10 cellular contexts compared by ENCODE assay signal in the genomic region with DNA sequence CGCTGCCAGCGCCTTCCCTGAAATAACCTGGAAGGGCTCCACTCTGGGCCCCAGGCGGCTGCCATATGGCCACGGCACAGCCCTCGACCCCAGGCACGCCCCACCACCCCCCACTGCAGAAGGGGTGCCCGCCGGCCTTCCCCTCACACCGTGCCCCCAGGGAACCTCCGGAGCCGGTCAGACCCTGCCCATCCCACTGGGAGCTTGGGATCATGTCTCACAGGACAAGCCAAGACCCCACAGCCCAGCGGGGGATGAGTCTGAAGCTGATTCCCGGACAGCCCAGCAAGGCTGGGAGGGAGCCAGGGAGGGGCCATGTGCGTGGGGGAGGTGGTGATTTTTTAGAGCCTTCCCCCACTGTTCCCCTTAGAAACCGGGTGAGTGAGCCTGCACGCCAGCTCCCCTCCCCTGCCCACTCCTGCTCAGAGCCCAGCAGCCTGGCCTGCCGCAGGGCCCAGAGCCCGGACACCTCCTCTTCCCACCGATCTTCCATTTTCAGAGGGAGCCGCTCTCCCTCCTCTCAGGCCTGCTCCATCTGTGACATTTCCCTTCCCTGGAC. TPM values are rescaled to one million over a fixed set of nuclear protein-coding genes. Genes with fewer than 3 reads are reported as not detected.
A peak's percentile ranks its signal among the peaks of the same experiment; 100 is the strongest.
DNase-seq lines count a peak whose midpoint lies in the region; ATAC-seq, FAIRE-seq and TF ChIP-seq lines count a peak whose summit lies in the region.
"Had no signal": no experiment of that assay in that cellular context is flagged by ENCODE, and none has a peak within 500 bp of the region (broad histone marks: within the 10 kb centered on the region; RNA-seq: fewer than 3 reads in every experiment).

No MANE protein-coding gene starts in this region.

- DNase-seq in A549 (ENCODE audit: low read depth in 1 of 2, low spot score in 1 of 2) (no peak), H9 (no peak), osteoblast (ENCODE audit: insufficient read length, low spot score, missing footprints) (peak; percentile 43), NCI-H1048 (lab: John Stamatoyannopoulos, UW) (no peak), SW 1271 (lab: John Stamatoyannopoulos, UW) (no peak), NCI-H187 treated with DMSO at 0.1 percent for 48 hours (lab: John Stamatoyannopoulos, UW) (no peak), NCI-H2227 (lab: John Stamatoyannopoulos, UW; ENCODE audit: unreplicated experiment) (no peak)
- DNase-seq: CD8-positive, alpha-beta T cell; IMR-90 had no signal

- TF ChIP-seq EP300 in A549 (IDR thresholded peaks at IDR 0.05), result no peak

- H4K20me1 ChIP-seq in H9 (ENCODE audit: control insufficient read depth, insufficient read depth, insufficient read length) (no peaks in the 10 kb centered on the region), osteoblast (ENCODE audit: insufficient read depth, low read length) (no peaks in the 10 kb centered on the region)

- H3K27ac Mint-ChIP-seq in H9, result no peak overlapping the region
- H3K27ac Mint-ChIP-seq: CD8-positive, alpha-beta T cell had no signal

- H4K5ac ChIP-seq in H9 (ENCODE audit: insufficient read length, low read depth, low read length), result no peak overlapping the region

- no peak overlapping the region for H2BK5ac ChIP-seq in H9 (ENCODE audit: insufficient read length, low read length)

- H2BK20ac ChIP-seq in H9 (ENCODE audit: low read depth, low read length, poor library complexity, severe bottlenecking), result no peak overlapping the region

- no peak overlapping the region; the same call in 1 of the 2 replicates for H3K14ac ChIP-seq in H9 (ENCODE audit: insufficient read depth, low read length)

- H4K91ac ChIP-seq in H9 (ENCODE audit: insufficient read length, low read depth, low read length), result no peak overlapping the region

- H2BK12ac ChIP-seq in H9 (ENCODE audit: insufficient read length, low read depth, low read length), result no peak overlapping the region

- no peak overlapping the region for H3K56ac ChIP-seq in H9 (ENCODE audit: insufficient read length, low read depth, low read length)

- no peak for TF ChIP-seq CTCF in A549 (IDR thresholded peaks at IDR 0.05)
- no peak for TF ChIP-seq CTCF in H9 (conservative IDR thresholded peaks at IDR 0.05)
- TF ChIP-seq CTCF in osteoblast (IDR thresholded peaks at IDR 0.05; ENCODE audit: extremely low read depth, low read depth, low read length), result no peak

- H3K27ac ChIP-seq in A549, result no peak overlapping the region
- no peak overlapping the region for H3K27ac ChIP-seq in H9 (ENCODE audit: insufficient read length, low read depth, low read length)
- H3K27ac ChIP-seq in osteoblast (ENCODE audit: low read depth, low read length), result no peak overlapping the region

- no peak overlapping the region for H2AK5ac ChIP-seq in H9 (ENCODE audit: insufficient read length, low read length)

- H3K36me3 ChIP-seq in endocrine pancreas (ENCODE audit: control insufficient read depth, insufficient read depth, low read length) (no peaks in the 10 kb centered on the region), osteoblast (ENCODE audit: insufficient read depth, low read length) (no peaks in the 10 kb centered on the region)

- 27% methylated on average over 9 of the region's 20 CpGs for WGBS in A549 (ENCODE audit: missing lambda C conversion rate)
- no CpG with 5 or more reads among the region's 20 CpGs for WGBS in H9 (ENCODE audit: extremely low coverage, insufficient read length, low lambda C conversion rate)

- H3K4me2 ChIP-seq in A549 (peak overlapping the region; percentile 80), H9 (ENCODE audit: insufficient read depth, insufficient read length, low read length) (peak overlapping the region; percentile 93), osteoblast (ENCODE audit: insufficient read depth, low read length) (no peak overlapping the region)

- no peak overlapping the region for H3K23ac ChIP-seq in H9 (ENCODE audit: insufficient read length, low read depth, low read length)

- peak overlapping the region; percentile 26; the same call in 2 of the 3 replicates for H3K4me3 ChIP-seq in A549
- peak overlapping the region; percentile 38 for H3K4me3 ChIP-seq in endocrine pancreas (ENCODE audit: control insufficient read depth, insufficient read depth, low read length)
- H3K4me3 ChIP-seq in osteoblast (ENCODE audit: insufficient read depth, low read length), result no peak overlapping the region

- H4K8ac ChIP-seq in H9 (replicated peaks; ENCODE audit: insufficient read length, low read depth, low read length), result no peak overlapping the region

- H3K9ac ChIP-seq in H9 (ENCODE audit: extremely low read depth, insufficient read length, low read length), result no peak overlapping the region
- peak overlapping the region; percentile 85 for H3K9ac ChIP-seq in endocrine pancreas (ENCODE audit: control insufficient read depth, insufficient read depth, low read length)

- H3K27me3 ChIP-seq in H9 (ENCODE audit: insufficient read depth, low read length) (peaks cover 42% of the 10 kb centered on the region), endocrine pancreas (ENCODE audit: control insufficient read depth, insufficient read depth, low read length) (no peaks in the 10 kb centered on the region), osteoblast (ENCODE audit: insufficient read depth, low read length) (no peaks in the 10 kb centered on the region)

- H3K27me3 Mint-ChIP-seq in H9 (ENCODE audit: low read depth), result peaks cover 97% of the 10 kb centered on the region

- peaks cover 18% of the 10 kb centered on the region; the same call in 1 of the 3 replicates for H3K4me1 ChIP-seq in A549
- no peaks in the 10 kb centered on the region for H3K4me1 ChIP-seq in H9 (ENCODE audit: insufficient read depth, low read length)
- H3K4me1 ChIP-seq in endocrine pancreas (ENCODE audit: control insufficient read depth, insufficient read depth, low read length), result peaks cover 9% of the 10 kb centered on the region
- H3K4me1 ChIP-seq in osteoblast (ENCODE audit: insufficient read depth, low read length), result no peaks in the 10 kb centered on the region

- no peak overlapping the region for H2BK15ac ChIP-seq in H9 (ENCODE audit: low read depth, low read length)

- peaks cover 7 to 12% of the 10 kb centered on the region in 2 experiments; a peak in 4 of 5 replicates for H3K9me3 Mint-ChIP-seq in H9
- H3K9me3 Mint-ChIP-seq: CD8-positive, alpha-beta T cell had no signal

- H2AFZ ChIP-seq in H9 (ENCODE audit: low read length) (no peak overlapping the region), osteoblast (ENCODE audit: low read length) (no peak overlapping the region)

- H3T11ph ChIP-seq in H9 (ENCODE audit: low read length), result no peak overlapping the region

- CTCF ChIA-PET in A549 (lab: Yijun Ruan, JAX), result interaction anchor here (0.8 to 2.9 kb wide), 3 partner anchors 7 to 34 kb away, joined by 3 to 8 read pairs (median 3); no protein-coding TSS in a partner anchor

- H2BK120ac ChIP-seq in H9 (ENCODE audit: low read depth, low read length, poor library complexity, severe bottlenecking), result no peak overlapping the region

- ATAC-seq in A549, result peak in 1 of 2 experiments; percentile 25; a peak in 3 of 6 replicates
- ATAC-seq: CD8-positive, alpha-beta T cell had no signal

- peaks cover 0 to 5% (median 0%) of the 10 kb centered on the region in 3 experiments; a peak in 3 of 7 replicates for H3K36me3 Mint-ChIP-seq in H9 (ENCODE audit: insufficient read depth in 1 of 3, low read depth in 3 of 3)
- H3K36me3 Mint-ChIP-seq: CD8-positive, alpha-beta T cell had no signal

- H3K23me2 ChIP-seq in H9 (ENCODE audit: insufficient read length, low read depth, low read length, poor library complexity, severe bottlenecking), result peaks cover 27% of the 10 kb centered on the region

- no peaks in the 10 kb centered on the region for H3K79me2 ChIP-seq in H9 (ENCODE audit: insufficient read depth, low read length)
- H3K79me2 ChIP-seq in osteoblast (ENCODE audit: insufficient read depth, low read length), result no peaks in the 10 kb centered on the region

- peak overlapping the region; percentile 73 to 89 for H3K4me3 Mint-ChIP-seq in H9

- no peak for TF ChIP-seq POLR2A in A549 (IDR thresholded peaks at IDR 0.05; ENCODE audit: low read length)

- FAIRE-seq in A549 (lab: Jason Lieb, UNC), result no peak

- H3K4me1 Mint-ChIP-seq in H9, result peaks cover 21 to 35% of the 10 kb centered on the region in 2 experiments

- H3K79me1 ChIP-seq in H9 (ENCODE audit: insufficient read depth, low read depth, low read length, poor library complexity, severe bottlenecking), result no peaks in the 10 kb centered on the region

- POLR2A ChIA-PET in A549 (lab: Yijun Ruan, JAX), result no interaction called here

- no peak for TF ChIP-seq RAD21 in A549 (conservative IDR thresholded peaks at IDR 0.05 in 1 of 2, IDR thresholded peaks at IDR 0.05 in 1 of 2)

- H3K18ac ChIP-seq in H9 (ENCODE audit: insufficient read length, low read depth, low read length), result no peak overlapping the region

- H3K9me3 ChIP-seq in A549 (peaks cover 7% of the 10 kb centered on the region; the same call in 1 of the 3 replicates), H9 (ENCODE audit: control insufficient read depth, low read depth, low read length) (no peaks in the 10 kb centered on the region), endocrine pancreas (ENCODE audit: control insufficient read depth, low read length) (no peaks in the 10 kb centered on the region), osteoblast (ENCODE audit: low read depth, low read length) (no peaks in the 10 kb centered on the region)

- H3K4ac ChIP-seq in H9 (ENCODE audit: low read depth, low read length), result no peak overlapping the region

TF ChIP-seq in A549, 52 proteins besides CTCF, POLR2A, EP300 and RAD21 (continues in another document):
- TF ChIP-seq, protein P1, sequence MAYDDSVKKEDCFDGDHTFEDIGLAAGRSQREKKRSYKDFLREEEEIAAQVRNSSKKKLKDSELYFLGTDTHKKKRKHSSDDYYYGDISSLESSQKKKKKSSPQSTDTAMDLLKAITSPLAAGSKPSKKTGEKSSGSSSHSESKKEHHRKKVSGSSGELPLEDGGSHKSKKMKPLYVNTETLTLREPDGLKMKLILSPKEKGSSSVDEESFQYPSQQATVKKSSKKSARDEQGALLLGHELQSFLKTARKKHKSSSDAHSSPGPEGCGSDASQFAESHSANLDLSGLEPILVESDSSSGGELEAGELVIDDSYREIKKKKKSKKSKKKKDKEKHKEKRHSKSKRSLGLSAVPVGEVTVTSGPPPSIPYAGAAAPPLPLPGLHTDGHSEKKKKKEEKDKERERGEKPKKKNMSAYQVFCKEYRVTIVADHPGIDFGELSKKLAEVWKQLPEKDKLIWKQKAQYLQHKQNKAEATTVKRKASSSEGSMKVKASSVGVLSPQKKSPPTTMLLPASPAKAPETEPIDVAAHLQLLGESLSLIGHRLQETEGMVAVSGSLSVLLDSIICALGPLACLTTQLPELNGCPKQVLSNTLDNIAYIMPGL (CRISPR knock-in tag; IDR thresholded peaks at IDR 0.05; ENCODE audit: borderline replicate concordance), result no peak
- TF ChIP-seq ESRRA (IDR thresholded peaks at IDR 0.05; ENCODE audit: borderline replicate concordance, low read length) (no peak), MAZ (IDR thresholded peaks at IDR 0.05; ENCODE audit: borderline replicate concordance, low read depth, low read length) (no peak)

RNA-seq across cellular contexts. Expression of a gene that starts 1.4 kb away (rescaled TPM):
- polyA plus RNA-seq in A549 (2011; rRNA removed), result 0.07 TPM in 1 of 2 replicates, not detected in the other
- 0.04 TPM in 1 of 2 replicates, not detected in the other for polyA plus RNA-seq in A549 (2012; cell fraction: cytosol; rRNA removed)
- polyA plus RNA-seq in A549 (2012; cell fraction: nucleus; rRNA removed), result not detected in 2 replicates
- not detected in 3 replicates for polyA plus RNA-seq in A549 (2017; fragmentation: RNase III; extraction: RNeasy Plus Mini Kit Qiagen cat#74134 plus additional on column Dnase treatment)
- polyA minus RNA-seq in A549 (2011; rRNA and poly(A)+ RNA removed), result not detected in 2 replicates
- total RNA-seq in H9 (2021), result 0.70 TPM in 2 replicates
- total RNA-seq in osteoblast, result not detected in 2 replicates
- total RNA-seq: CD8-positive, alpha-beta T cell; IMR-90 had no signal
- polyA plus RNA-seq: IMR-90 had no signal
